In the genomic region with DNA sequence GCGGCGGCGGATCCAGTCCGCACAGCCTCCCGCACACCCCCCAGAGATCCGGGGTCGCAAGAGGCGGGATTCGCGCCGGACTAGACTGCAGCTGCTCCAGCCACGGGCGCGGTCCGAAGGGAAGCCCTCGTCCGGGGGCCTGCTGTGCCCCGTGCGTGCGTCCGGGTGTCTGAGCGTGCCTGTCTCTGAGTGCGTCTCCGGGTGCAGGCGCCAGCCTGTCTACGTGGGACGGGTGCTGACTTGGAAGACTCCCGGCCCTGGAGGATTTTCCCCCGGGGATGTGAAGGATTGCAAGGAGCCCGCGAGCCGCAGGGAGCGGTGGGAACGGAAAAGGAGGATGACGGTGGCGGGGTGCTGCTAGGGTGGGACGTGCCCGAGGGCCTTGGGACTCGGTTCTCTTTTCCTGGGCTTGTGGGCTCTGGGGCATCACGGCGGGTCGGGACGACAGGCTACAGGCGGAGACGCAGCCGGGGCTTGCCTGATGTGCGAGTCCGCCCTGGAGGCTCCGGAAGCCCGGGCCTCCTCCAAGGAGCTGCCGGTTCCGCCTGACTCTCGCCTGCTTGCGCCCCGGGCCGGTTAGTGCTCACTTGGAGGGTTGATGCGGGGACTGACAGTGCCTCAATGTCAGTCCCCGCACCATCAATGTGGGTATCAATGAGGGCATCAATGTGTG, we compare ENCODE assay signal across 1 cellular context.
A peak's percentile ranks its signal among the peaks of the same experiment; 100 is the strongest.
TF ChIP-seq lines count a peak whose summit lies in the region.

No MANE protein-coding gene starts in this region.

TF ChIP-seq in GM12878, 131 proteins besides CTCF, POLR2A, EP300 and RAD21:
- TF ChIP-seq SUPT20H (IDR thresholded peaks at IDR 0.05; ENCODE audit: borderline replicate concordance, control insufficient read depth, low read depth, low read length) (no peak), SUZ12 (IDR thresholded peaks at IDR 0.05; ENCODE audit: unreplicated experiment) (peak; percentile 84), RELA (IDR thresholded peaks at IDR 0.05; ENCODE audit: borderline replicate concordance, partially characterized antibody) (no peak)
